In genomic region chr4:159045321-159045720, GRCh38 we compare ENCODE assay signal across 18 cellular contexts. TPM values are rescaled to one million over a fixed set of nuclear protein-coding genes. Genes with fewer than 3 reads are reported as not detected.
DNase-seq lines count a peak whose midpoint lies in the region; ATAC-seq, FAIRE-seq and TF ChIP-seq lines count a peak whose summit lies in the region.
"Had no signal": no experiment of that assay in that cellular context is flagged by ENCODE, and none has a peak within 500 bp of the region (broad histone marks: within the 10 kb centered on the region; RNA-seq: fewer than 3 reads in every experiment).

No MANE protein-coding gene starts in this region.

- TF ChIP-seq CTCF in WTC11 (IDR thresholded peaks at IDR 0.05), result no peak
- no peak for TF ChIP-seq CTCF in type B pancreatic cell (conservative IDR thresholded peaks at IDR 0.05)

- H3K27me3 Mint-ChIP-seq in WTC11 (ENCODE audit: low read depth) (no peaks in the 10 kb centered on the region), type B pancreatic cell (no peaks in the 10 kb centered on the region)

- H3K9me3 Mint-ChIP-seq in WTC11 (no peaks in the 10 kb centered on the region), type B pancreatic cell (no peaks in the 10 kb centered on the region)
- H3K9me3 Mint-ChIP-seq: T-helper 2 cell treated with Interferon-gamma antibody and Interleukin-4, amounts not matched to agents 5 μg/mL and 100 μg/mL, for 36 hours had no signal

- H3K4me3 Mint-ChIP-seq in WTC11 (no peak overlapping the region), type B pancreatic cell (peak overlapping the region; percentile 20)
- H3K4me3 Mint-ChIP-seq: CD4-positive, CD25-positive, alpha-beta regulatory T cell; T-helper 2 cell treated with Interferon-gamma antibody and Interleukin-4, amounts not matched to agents 5 μg/mL and 100 μg/mL, for 36 hours had no signal

- H3K36me3 Mint-ChIP-seq in WTC11, result no peaks in the 10 kb centered on the region
- H3K36me3 Mint-ChIP-seq in type B pancreatic cell, result no peaks in the 10 kb centered on the region
- H3K36me3 Mint-ChIP-seq: CD4-positive, CD25-positive, alpha-beta regulatory T cell had no signal

- H3K27ac Mint-ChIP-seq in WTC11 (peak overlapping the region; percentile 55), type B pancreatic cell (no peak overlapping the region)
- H3K27ac Mint-ChIP-seq: CD4-positive, CD25-positive, alpha-beta regulatory T cell; T-helper 2 cell treated with Interferon-gamma antibody and Interleukin-4, amounts not matched to agents 5 μg/mL and 100 μg/mL, for 36 hours had no signal

- CTCF ChIA-PET in WTC11 (lab: Charles Lee), result interaction anchor here (0.6 kb wide), 1 partner anchor 24 kb away, joined by 3 read pairs; no protein-coding TSS in a partner anchor

- DNase-seq in GM19239 (ENCODE audit: insufficient read length, low spot score), result no peak
- no peak for DNase-seq in WTC11 (ENCODE audit: low spot score)
- no peak for DNase-seq in type B pancreatic cell (ENCODE audit: extremely low spot score, unreplicated experiment)
- no peak for DNase-seq in NCI-H2081 (lab: John Stamatoyannopoulos, UW)
- no peak for DNase-seq in COR-L47 (lab: John Stamatoyannopoulos, UW)
- no peak for DNase-seq in GF-D8 (lab: John Stamatoyannopoulos, UW)
- DNase-seq: CD4-positive, CD25-positive, alpha-beta regulatory T cell; EL; GOT3; IMR-90; Kasumi-1; NCI-H187 treated with DMSO at 0.1 percent for 48 hours; NCI-H2171 treated with DMSO at 0.1 percent for 48 hours; NCI-H510A treated with DMSO at 0.1 percent for 48 hours; NCI-H82 had no signal

- POLR2A ChIA-PET in WTC11 (lab: Charles Lee), result no interaction called here

- ATAC-seq in HG03060 (IDR thresholded peaks at IDR 0.05; ENCODE audit: low read depth, unreplicated experiment) (peak; percentile 42), WTC11 (no peak)
- ATAC-seq: Panc1 had no signal

- H3K4me1 Mint-ChIP-seq in WTC11, result peaks cover 42% of the 10 kb centered on the region
- H3K4me1 Mint-ChIP-seq in type B pancreatic cell (ENCODE audit: unreplicated experiment), result peaks cover 18% of the 10 kb centered on the region

- peak; percentile 85 for FAIRE-seq in GM19239 (lab: Jason Lieb, UNC)

TF ChIP-seq in WTC11, 78 proteins besides CTCF, POLR2A, EP300 and RAD21:
- no peak for TF ChIP-seq ERG (CRISPR knock-in tag; IDR thresholded peaks at IDR 0.05)

RNA-seq across cellular contexts. Expression of gene RAPGEF2, which starts 57.6 kb away (rescaled TPM):
- total RNA-seq in WTC11 (2021) (32.3 to 40.6 TPM (median 33.4 TPM) in 3 replicates), type B pancreatic cell (ENCODE audit: low replicate concordance) (34.6 and 40.6 TPM in 2 replicates)
